In genomic region chr2:164625378-164625971, GRCh38 we compare ENCODE assay signal across 2 cellular contexts.
TF ChIP-seq lines count a peak whose summit lies in the region.

No MANE protein-coding gene starts in this region.

TF ChIP-seq in SK-N-SH, 30 proteins besides CTCF, POLR2A, EP300 and RAD21 (continued from another document):
- TF ChIP-seq ZBTB33 (IDR thresholded peaks at IDR 0.05; ENCODE audit: borderline replicate concordance, low read depth) (no peak), SIN3A (IDR thresholded peaks at IDR 0.05; ENCODE audit: borderline replicate concordance, low read depth, low read length) (no peak), MEF2A (IDR thresholded peaks at IDR 0.05; ENCODE audit: borderline replicate concordance, low read depth) (no peak), FOSL2 (IDR thresholded peaks at IDR 0.05; ENCODE audit: borderline replicate concordance, low read depth) (peak; percentile 58), PBX3 (IDR thresholded peaks at IDR 0.05) (peak; percentile 64), IRF3 (IDR thresholded peaks at IDR 0.05; ENCODE audit: low read depth, low read length) (no peak), POLR2AphosphoS5 (IDR thresholded peaks at IDR 0.05; ENCODE audit: low read depth, low read length) (no peak), FOXJ3 (CRISPR knock-in tag; IDR thresholded peaks at IDR 0.05) (no peak), NFIC (IDR thresholded peaks at IDR 0.05; ENCODE audit: borderline replicate concordance) (peak; percentile 8; the same call in 1 of the 2 replicates), GABPA (IDR thresholded peaks at IDR 0.05; ENCODE audit: low read depth) (no peak), JUND (IDR thresholded peaks at IDR 0.05) (peak; percentile 46)

TF ChIP-seq in SK-N-SH treated with all-trans-retinoic acid at 6 μM for 48 hours, 23 proteins besides CTCF, POLR2A, EP300 and RAD21 (continued from another document):
- no peak for TF ChIP-seq TSHZ2 (CRISPR knock-in tag; IDR thresholded peaks at IDR 0.05)
- TF ChIP-seq GLIS3 (CRISPR knock-in tag; IDR thresholded peaks at IDR 0.05), result no peak
- TF ChIP-seq CSDC2 (CRISPR knock-in tag; IDR thresholded peaks at IDR 0.05), result no peak
- TF ChIP-seq CSRNP3 (CRISPR knock-in tag; IDR thresholded peaks at IDR 0.05), result no peak
- no peak for TF ChIP-seq PATZ1 (CRISPR knock-in tag; IDR thresholded peaks at IDR 0.05; ENCODE audit: borderline replicate concordance)
